In the genomic region with DNA sequence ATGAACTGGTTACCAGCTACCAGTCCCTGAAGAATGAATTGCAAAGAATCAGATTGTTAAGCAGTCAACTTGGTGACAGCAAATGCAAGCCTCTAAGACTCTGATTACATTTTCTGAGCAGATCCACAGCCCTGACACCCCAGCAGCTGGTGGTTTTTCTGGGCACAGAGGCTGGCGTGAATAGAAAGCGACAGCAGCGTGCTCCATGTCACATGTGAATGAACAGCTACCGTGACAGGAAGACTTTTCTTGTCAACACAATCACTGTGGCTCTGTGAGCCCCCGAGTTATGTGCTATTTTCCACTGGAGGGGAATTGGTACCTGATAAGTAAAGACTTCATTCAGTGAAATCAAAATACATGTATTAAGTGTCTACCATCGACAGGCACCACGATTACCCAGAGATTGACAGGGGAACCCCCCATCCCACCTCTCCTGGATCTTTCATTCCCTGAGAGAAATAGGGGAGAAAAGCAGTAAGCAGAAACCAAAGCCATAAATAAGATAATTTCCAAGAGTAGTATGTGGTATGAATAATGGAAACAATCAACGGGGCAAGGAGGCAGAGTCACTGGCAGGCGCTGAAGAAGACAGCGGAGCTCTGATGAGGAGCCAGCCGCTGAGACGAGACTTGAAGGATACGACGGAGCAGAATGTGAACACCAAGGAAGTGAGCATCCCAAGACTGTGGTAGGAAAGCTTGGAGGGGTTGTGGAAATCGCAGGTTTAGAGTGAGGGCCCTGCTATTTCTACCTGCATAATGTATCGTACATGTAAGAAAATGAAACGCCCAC, we compare ENCODE assay signal across 26 cellular contexts.
DNase-seq lines count a peak whose midpoint lies in the region; ATAC-seq, FAIRE-seq and TF ChIP-seq lines count a peak whose summit lies in the region.
"Had no signal": no experiment of that assay in that cellular context is flagged by ENCODE, and none has a peak within 500 bp of the region (broad histone marks: within the 10 kb centered on the region; RNA-seq: fewer than 3 reads in every experiment).

No MANE protein-coding gene starts in this region.

- no peak for TF ChIP-seq CTCF in D721Med (IDR thresholded peaks at IDR 0.05; ENCODE audit: insufficient read depth, missing control alignments)
- no peak for TF ChIP-seq CTCF in dorsolateral prefrontal cortex (IDR thresholded peaks at IDR 0.05 in 54 of 56, conservative IDR thresholded peaks at IDR 0.05 in 2 of 56; ENCODE audit: low read depth in 1 of 56, partially characterized antibody in 56 of 56)

- peak; percentile 61 for FAIRE-seq in D721Med (lab: Jason Lieb, UNC)
- FAIRE-seq: G401.6, GM12892, GM19239, HTR-8/SVneo, K562, RCC 7860 had no signal

- ATAC-seq in GM18517 (IDR thresholded peaks at IDR 0.05; ENCODE audit: unreplicated experiment) = no peak
- ATAC-seq: K562, SK-N-SH treated with all-trans-retinoic acid at 6 μM for 48 hours had no signal

- intact Hi-C loops in dorsolateral prefrontal cortex (cut with DNase I) = no loop called here

- H3K27me3 ChIP-seq in dorsolateral prefrontal cortex = no peaks in the 10 kb centered on the region
- H3K27me3 ChIP-seq: BLaER1, SJCRH30 had no signal

- H3K27ac ChIP-seq in dorsolateral prefrontal cortex = peak overlapping the region in 55 of 59 donors; percentile 4 to 88 (median 67)
- H3K27ac ChIP-seq: BLaER1, SJCRH30 had no signal

- peak overlapping the region; percentile 6 to 65 (median 46) for H3K4me3 ChIP-seq in dorsolateral prefrontal cortex
- H3K4me3 ChIP-seq: BLaER1, K562, SJCRH30 had no signal

- DNase-seq in D721Med (ENCODE audit: insufficient read length, low spot score) (no peak), RPMI8226 (peak; percentile 5), dorsolateral prefrontal cortex (peak in 8 of 10 donors; percentile 20 to 73 (median 46)), pons (ENCODE audit: low spot score) (peak; percentile 24), NCI-H1092 treated with DMSO at 0.1 percent for 48 hours (lab: John Stamatoyannopoulos, UW) (no peak), ecto neural progenitor cell (ENCODE audit: low spot score) (no peak)
- no peak for DNase-seq in effector CD4-positive, alpha-beta T cell
- DNase-seq: CD4-positive, CD25-positive, alpha-beta regulatory T cell; DMS53; MV-4-11; NCI-H1105 treated with DMSO at 0.1 percent for 48 hours; NCI-H146; NCI-H1930; NCI-H2107; NCI-H524; NCI-H748 treated with DMSO at 0.1 percent for 48 hours; SJCRH30 had no signal

Comparison
In these comparisons a context has a peak if more than half of its experiments do, and no peak if none do; other contexts are left out.
1. DNase-seq: peak in RPMI8226 (single experiment), dorsolateral prefrontal cortex (8 of 10) and pons (single experiment); none in D721Med (single experiment), NCI-H1092 treated with DMSO at 0.1 percent for 48 hours (single experiment), ecto neural progenitor cell (single experiment) and effector CD4-positive, alpha-beta T cell (single experiment).